In genomic region chr15:90396321-90396720, GRCh38 we compare ENCODE assay signal across 18 cellular contexts. TPM values are rescaled to one million over a fixed set of nuclear protein-coding genes. Genes with fewer than 3 reads are reported as not detected.
A peak's percentile ranks its signal among the peaks of the same experiment; 100 is the strongest.
DNase-seq lines count a peak whose midpoint lies in the region; ATAC-seq and TF ChIP-seq lines count a peak whose summit lies in the region.
"Had no signal": no experiment of that assay in that cellular context is flagged by ENCODE, and none has a peak within 500 bp of the region (broad histone marks: within the 10 kb centered on the region; RNA-seq: fewer than 3 reads in every experiment).

No MANE protein-coding gene starts in this region.

- H3K27me3 Mint-ChIP-seq in activated naive CD4-positive, alpha-beta T cell treated with anti-CD3 and anti-CD28 coated beads, Interleukin-2, amount 50 U/mL, for 24 hours, result no peaks in the 10 kb centered on the region
- H3K27me3 Mint-ChIP-seq in activated naive CD4-positive, alpha-beta T cell treated with anti-CD3 and anti-CD28 coated beads, Interleukin-2, amount 10 ng/mL, durations not matched to agents 7 days and 5 days, result no peaks in the 10 kb centered on the region
- no peaks in the 10 kb centered on the region for H3K27me3 Mint-ChIP-seq in MCF 10A (ENCODE audit: insufficient read depth, unreplicated experiment)
- H3K27me3 Mint-ChIP-seq in naive thymus-derived CD8-positive, alpha-beta T cell, result no peaks in the 10 kb centered on the region
- H3K27me3 Mint-ChIP-seq: stimulated activated naive CD8-positive, alpha-beta T cell treated with anti-CD3 and anti-CD28 coated beads, Interleukin-15, amount 100 ng/mL, for 72 hours had no signal

- no peaks in the 10 kb centered on the region for H3K9me3 ChIP-seq in uterus

- no peak overlapping the region for H3K4me3 Mint-ChIP-seq in activated naive CD4-positive, alpha-beta T cell treated with anti-CD3 and anti-CD28 coated beads, Interleukin-2, amount 50 U/mL, for 24 hours
- no peak overlapping the region for H3K4me3 Mint-ChIP-seq in activated naive CD4-positive, alpha-beta T cell treated with anti-CD3 and anti-CD28 coated beads, Interleukin-2, amount 10 ng/mL, durations not matched to agents 7 days and 5 days
- no peak overlapping the region for H3K4me3 Mint-ChIP-seq in MCF 10A (ENCODE audit: unreplicated experiment)
- no peak overlapping the region for H3K4me3 Mint-ChIP-seq in naive thymus-derived CD8-positive, alpha-beta T cell
- H3K4me3 Mint-ChIP-seq: stimulated activated naive CD8-positive, alpha-beta T cell treated with anti-CD3 and anti-CD28 coated beads, Interleukin-15, amount 100 ng/mL, for 72 hours had no signal

- H3K4me3 ChIP-seq in uterus, result no peak overlapping the region
- H3K4me3 ChIP-seq: cardiac muscle cell, SK-N-MC had no signal

- POLR2A ChIA-PET in MCF 10A (lab: Yijun Ruan, JAX), result interaction anchor here (0.5 to 2.1 kb wide), 6 partner anchors 17 to 48 kb away, joined by 3 to 12 read pairs (median 4); no protein-coding TSS in a partner anchor
- POLR2A ChIA-PET in naive thymus-derived CD8-positive, alpha-beta T cell (lab: Charles Lee), result interaction anchor here (0.6 to 1.0 kb wide), 2 partner anchors 9 to 84 kb away, joined by 3 to 4 read pairs; partner anchors contain the start of gene IQGAP1

- peaks cover 78% of the 10 kb centered on the region for H3K4me1 Mint-ChIP-seq in activated naive CD4-positive, alpha-beta T cell treated with anti-CD3 and anti-CD28 coated beads, Interleukin-2, amount 50 U/mL, for 24 hours
- peaks cover 65% of the 10 kb centered on the region for H3K4me1 Mint-ChIP-seq in activated naive CD4-positive, alpha-beta T cell treated with anti-CD3 and anti-CD28 coated beads, Interleukin-2, amount 10 ng/mL, durations not matched to agents 7 days and 5 days
- H3K4me1 Mint-ChIP-seq in MCF 10A (ENCODE audit: insufficient read depth, unreplicated experiment), result peaks cover 46% of the 10 kb centered on the region
- H3K4me1 Mint-ChIP-seq in naive thymus-derived CD8-positive, alpha-beta T cell, result peaks cover 24 to 85% (median 71%) of the 10 kb centered on the region in 4 donors

- TF ChIP-seq CTCF in MCF 10A (IDR thresholded peaks at IDR 0.05; ENCODE audit: unreplicated experiment) (no peak), uterus (IDR thresholded peaks at IDR 0.05) (no peak)

- no peak for DNase-seq in activated naive CD4-positive, alpha-beta T cell treated with anti-CD3 and anti-CD28 coated beads, Interleukin-2, amount 10 ng/mL, durations not matched to agents 7 days and 5 days
- DNase-seq in MCF 10A (ENCODE audit: unreplicated experiment), result no peak
- no peak for DNase-seq in naive thymus-derived CD8-positive, alpha-beta T cell
- no peak for DNase-seq in uterus
- DNase-seq in hippocampal formation (lab: John Stamatoyannopoulos, UW), result no peak
- DNase-seq in germinal center (ENCODE audit: low spot score), result no peak
- DNase-seq in medulla oblongata (ENCODE audit: extremely low spot score), result no peak
- DNase-seq: activated naive CD4-positive, alpha-beta T cell treated with anti-CD3 and anti-CD28 coated beads, Interleukin-2, amount 50 U/mL, for 16 hours; foreskin keratinocyte; GDM1; midbrain; NCI-H1417; NCI-H2227 treated with DMSO at 0.1 percent for 48 hours; stimulated activated naive CD8-positive, alpha-beta T cell treated with anti-CD3 and anti-CD28 coated beads, Interleukin-15, amount 100 ng/mL, for 72 hours had no signal

- TF ChIP-seq POLR2A in uterus (IDR thresholded peaks at IDR 0.05), result no peak

- ATAC-seq in naive thymus-derived CD8-positive, alpha-beta T cell, result no peak
- ATAC-seq: foreskin keratinocyte; stimulated activated naive CD8-positive, alpha-beta T cell treated with anti-CD3 and anti-CD28 coated beads, Interleukin-15, amount 100 ng/mL, for 72 hours had no signal

- peak overlapping the region; percentile 78 for H3K27ac Mint-ChIP-seq in activated naive CD4-positive, alpha-beta T cell treated with anti-CD3 and anti-CD28 coated beads, Interleukin-2, amount 50 U/mL, for 24 hours
- no peak overlapping the region for H3K27ac Mint-ChIP-seq in activated naive CD4-positive, alpha-beta T cell treated with anti-CD3 and anti-CD28 coated beads, Interleukin-2, amount 10 ng/mL, durations not matched to agents 7 days and 5 days
- H3K27ac Mint-ChIP-seq in MCF 10A (ENCODE audit: low read depth, unreplicated experiment), result peak overlapping the region; percentile 84
- H3K27ac Mint-ChIP-seq in naive thymus-derived CD8-positive, alpha-beta T cell, result peak overlapping the region in 8 of 10 donors; percentile 2 to 79 (median 45)

- H3K36me3 ChIP-seq in uterus, result no peaks in the 10 kb centered on the region
- H3K36me3 ChIP-seq: cardiac muscle cell had no signal

- intact Hi-C loops in MCF 10A (cut with micrococcal nuclease) (no loop called here), uterus (cut with DNase I; ENCODE audit: low total_unique reads) (no loop called here)

- no peaks in the 10 kb centered on the region for H3K27me3 ChIP-seq in uterus
- H3K27me3 ChIP-seq: cardiac muscle cell, foreskin keratinocyte had no signal

- BruUV-seq in MCF 10A (replicated peaks; lab: Mats Ljungman, UMichigan), result no TSS peak

- peak overlapping the region; percentile 8 to 59 for H3K27ac ChIP-seq in uterus
- H3K27ac ChIP-seq: cardiac muscle cell, foreskin keratinocyte, KMS-11 had no signal

- peaks cover 11% of the 10 kb centered on the region for H3K36me3 Mint-ChIP-seq in activated naive CD4-positive, alpha-beta T cell treated with anti-CD3 and anti-CD28 coated beads, Interleukin-2, amount 50 U/mL, for 24 hours
- H3K36me3 Mint-ChIP-seq in activated naive CD4-positive, alpha-beta T cell treated with anti-CD3 and anti-CD28 coated beads, Interleukin-2, amount 10 ng/mL, durations not matched to agents 7 days and 5 days, result peaks cover 40% of the 10 kb centered on the region
- peaks cover 49% of the 10 kb centered on the region for H3K36me3 Mint-ChIP-seq in MCF 10A (ENCODE audit: insufficient read depth, unreplicated experiment)
- peaks cover 5 to 38% (median 12%) of the 10 kb centered on the region in 3 donors for H3K36me3 Mint-ChIP-seq in naive thymus-derived CD8-positive, alpha-beta T cell

- no peaks in the 10 kb centered on the region for H3K9me3 Mint-ChIP-seq in activated naive CD4-positive, alpha-beta T cell treated with anti-CD3 and anti-CD28 coated beads, Interleukin-2, amount 50 U/mL, for 24 hours
- no peaks in the 10 kb centered on the region for H3K9me3 Mint-ChIP-seq in activated naive CD4-positive, alpha-beta T cell treated with anti-CD3 and anti-CD28 coated beads, Interleukin-2, amount 10 ng/mL, durations not matched to agents 7 days and 5 days
- H3K9me3 Mint-ChIP-seq in MCF 10A (ENCODE audit: unreplicated experiment), result no peaks in the 10 kb centered on the region
- H3K9me3 Mint-ChIP-seq in naive thymus-derived CD8-positive, alpha-beta T cell, result no peaks in the 10 kb centered on the region
- H3K9me3 Mint-ChIP-seq: stimulated activated naive CD8-positive, alpha-beta T cell treated with anti-CD3 and anti-CD28 coated beads, Interleukin-15, amount 100 ng/mL, for 72 hours had no signal

- peaks cover 13 to 22% of the 10 kb centered on the region in 2 donors for H3K4me1 ChIP-seq in uterus

- CTCF ChIA-PET in activated naive CD4-positive, alpha-beta T cell treated with anti-CD3 and anti-CD28 coated beads, Interleukin-2, amount 10 ng/mL, durations not matched to agents 7 days and 5 days (lab: Charles Lee), result interaction anchor here (1.0 to 1.4 kb wide), 2 partner anchors 69 to 76 kb away, joined by 3 read pairs; no protein-coding TSS in a partner anchor
- CTCF ChIA-PET in MCF 10A (lab: Yijun Ruan, JAX), result interaction anchor here (0.6 to 2.4 kb wide), 4 partner anchors 34 to 86 kb away, joined by 3 to 14 read pairs (median 4); no protein-coding TSS in a partner anchor

RNA-seq across cellular contexts. Expression of gene IQGAP1, which starts 8.3 kb away (rescaled TPM):
- total RNA-seq in MCF 10A (2022) (264 and 284 TPM in 2 replicates), uterus (100 to 1,000 TPM; 195 to 777 (median 290) TPM)
- total RNA-seq in naive thymus-derived CD8-positive, alpha-beta T cell, result 100 to 1,000 TPM; 101 to 110 TPM
- polyA plus RNA-seq in naive thymus-derived CD8-positive, alpha-beta T cell, result 100 to 1,000 TPM in 1 of 3 donors, 10 to 100 TPM in 2; 73.9 to 126 (median 74.2) TPM

RNA-seq across cellular contexts. Expression of gene ZNF774, which starts 44.2 kb away (rescaled TPM):
- total RNA-seq in MCF 10A (2022) (2.6 and 4.8 TPM in 2 replicates), uterus (1 to 10 TPM in 3 of 4 donors, under 1 TPM in 1; 0.51 to 5.5 (median 3.8) TPM)
- 1 to 10 TPM in 1 of 2 experiments, under 1 TPM in 1; 0.42 to 1.5 TPM for total RNA-seq in naive thymus-derived CD8-positive, alpha-beta T cell
- polyA plus RNA-seq in naive thymus-derived CD8-positive, alpha-beta T cell, result under 1 TPM in 2 of 3 donors, not detected in 1; 0.13 to 0.89 TPM
